15 cellular contexts compared by ENCODE assay signal in genomic region chr16:78240459-78241222, GRCh38.
DNase-seq lines count a peak whose midpoint lies in the region; ATAC-seq and TF ChIP-seq lines count a peak whose summit lies in the region.
"Had no signal": no experiment of that assay in that cellular context is flagged by ENCODE, and none has a peak within 500 bp of the region (broad histone marks: within the 10 kb centered on the region; RNA-seq: fewer than 3 reads in every experiment).

No MANE protein-coding gene starts in this region.

- H3K4me3 ChIP-seq in epithelial cell of esophagus (ENCODE audit: low read length) (no peak overlapping the region), lower lobe of right lung (no peak overlapping the region)
- H3K4me3 ChIP-seq: esophagus squamous epithelium, heart left ventricle had no signal

- peaks cover 14% of the 10 kb centered on the region for H3K4me1 ChIP-seq in lower lobe of right lung

- H3K27ac ChIP-seq in lower lobe of right lung, result no peak overlapping the region
- H3K27ac ChIP-seq: C4-2B, esophagus squamous epithelium, heart left ventricle had no signal

- ATAC-seq in lower lobe of right lung, result peak; percentile 66 to 86
- ATAC-seq in GM21619 (IDR thresholded peaks at IDR 0.05; ENCODE audit: unreplicated experiment), result no peak
- no peak for ATAC-seq in HG03045 (IDR thresholded peaks at IDR 0.05; ENCODE audit: unreplicated experiment)
- ATAC-seq in GM19023 (IDR thresholded peaks at IDR 0.05; ENCODE audit: unreplicated experiment), result no peak
- ATAC-seq: heart left ventricle, natural killer cell had no signal

- no peaks in the 10 kb centered on the region for H3K36me3 ChIP-seq in lower lobe of right lung
- H3K36me3 ChIP-seq: esophagus squamous epithelium, heart left ventricle had no signal

- no peaks in the 10 kb centered on the region for H3K27me3 ChIP-seq in lower lobe of right lung (ENCODE audit: low read depth)
- H3K27me3 ChIP-seq: esophagus squamous epithelium, heart left ventricle had no signal

- DNase-seq in NCI-H526 (lab: John Stamatoyannopoulos, UW) (peak; percentile 66 to 77), epithelial cell of esophagus (ENCODE audit: low read depth) (peak; percentile 88), lower lobe of right lung (peak; percentile 51), NCI-H446 (lab: John Stamatoyannopoulos, UW) (no peak)
- DNase-seq: activated naive CD4-positive, alpha-beta T cell treated with anti-CD3 and anti-CD28 coated beads for 36 hours; esophagus squamous epithelium; heart left ventricle; MV-4-11; natural killer cell; substantia nigra; T-helper 2 cell had no signal

- intact Hi-C loops in lower lobe of right lung (cut with DNase I), result no loop called here

- peak; percentile 18 for TF ChIP-seq CTCF in epithelial cell of esophagus (IDR thresholded peaks at IDR 0.05; ENCODE audit: insufficient read depth, low read depth, low read length, missing control alignments)
- no peak for TF ChIP-seq CTCF in lower lobe of right lung (IDR thresholded peaks at IDR 0.05)

- H3K9me3 ChIP-seq in lower lobe of right lung, result no peaks in the 10 kb centered on the region
- H3K9me3 ChIP-seq: esophagus squamous epithelium, heart left ventricle had no signal

Comparison
In these comparisons a context has a peak if more than half of its experiments do, and no peak if none do; other contexts are left out.
1. DNase-seq: peak in NCI-H526 (2 of 2), epithelial cell of esophagus (single experiment) and lower lobe of right lung (single experiment); none in NCI-H446 (0 of 2).
2. ATAC-seq: peak in lower lobe of right lung (2 of 2); none in GM21619 (single experiment), HG03045 (single experiment) and GM19023 (single experiment).